Comparison of ENCODE assay signal across 8 cellular contexts in genomic region chr6:70371454-70372105, GRCh38. TPM values are rescaled to one million over a fixed set of nuclear protein-coding genes. Genes with fewer than 3 reads are reported as not detected.
DNase-seq lines count a peak whose midpoint lies in the region; ATAC-seq, FAIRE-seq and TF ChIP-seq lines count a peak whose summit lies in the region.

No MANE protein-coding gene starts in this region.

- no peaks in the 10 kb centered on the region for H3K23me2 ChIP-seq in H1 (ENCODE audit: low read depth, low read length)

- FAIRE-seq in H1 (lab: Jason Lieb, UNC), result no peak

- no peaks in the 10 kb centered on the region for H3F3A ChIP-seq in MM.1S (ENCODE audit: insufficient read depth, low read length)

- intact Hi-C loops in Panc1 (cut with micrococcal nuclease; ENCODE audit: unreplicated experiment), result loop anchor here (2.0 kb wide), 1 partner anchor 641 kb away; no protein-coding TSS in a partner anchor
- intact Hi-C loops in naive thymus-derived CD4-positive, alpha-beta T cell (cut with micrococcal nuclease), result loop anchor here (1.0 to 2.0 kb wide), 5 partner anchors 41 to 642 kb away; partner anchors contain the start of gene FAM135A (in 2 of the 2)

- H3K27ac ChIP-seq in MM.1S (ENCODE audit: low read length), result no peak overlapping the region
- H3K27ac ChIP-seq in Panc1 (ENCODE audit: low read length), result no peak overlapping the region
- H3K27ac ChIP-seq in H1 (ENCODE audit: low read depth, low read length), result no peak overlapping the region
- no peak overlapping the region for H3K27ac ChIP-seq in naive thymus-derived CD4-positive, alpha-beta T cell (ENCODE audit: low read depth, low read length)

- no peak overlapping the region for H3K18ac ChIP-seq in H1 (ENCODE audit: extremely low read depth, low read length)

- no peak overlapping the region for H2BK5ac ChIP-seq in H1 (ENCODE audit: low read depth, low read length)

- H2AFZ ChIP-seq in MM.1S (ENCODE audit: low read length) (no peak overlapping the region), H1 (ENCODE audit: low read length) (no peak overlapping the region)

- peaks cover 0 to 7% (median 0%) of the 10 kb centered on the region in 7 donors for H3K4me1 Mint-ChIP-seq in naive thymus-derived CD4-positive, alpha-beta T cell
- H3K4me1 Mint-ChIP-seq in activated CD8-positive, alpha-beta memory T cell treated with anti-CD3 and anti-CD28 coated beads, Interleukin-2, amount 10 ng/mL, durations not matched to agents 7 days and 5 days, result no peaks in the 10 kb centered on the region

- H3K9me2 ChIP-seq in MM.1S (replicated peaks; ENCODE audit: insufficient read depth, low read length), result no peaks in the 10 kb centered on the region

- no peak overlapping the region for H3K56ac ChIP-seq in H1 (replicated peaks; ENCODE audit: insufficient read length, low read depth, low read length)

- H3K4me3 Mint-ChIP-seq in naive thymus-derived CD4-positive, alpha-beta T cell, result no peak overlapping the region
- H3K4me3 Mint-ChIP-seq in activated CD8-positive, alpha-beta memory T cell treated with anti-CD3 and anti-CD28 coated beads, Interleukin-2, amount 10 ng/mL, durations not matched to agents 7 days and 5 days, result no peak overlapping the region

- CTCF ChIA-PET in Panc1 (lab: Charles Lee) (interaction anchor here (0.6 to 3.2 kb wide), 4 partner anchors 62 to 296 kb away, joined by 3 to 53 read pairs (median 4); partner anchors contain the start of gene SMAP1), H1 (lab: Charles Lee; ENCODE audit: partially characterized antibody) (interaction anchor here (0.6 to 10.5 kb wide), 26 partner anchors 8 to 642 kb away, joined by 3 to 228 read pairs (median 4); partner anchors contain the start of genes COL9A1 and FAM135A)
- CTCF ChIA-PET in naive thymus-derived CD4-positive, alpha-beta T cell (lab: Charles Lee), result interaction anchor here (1.1 to 2.5 kb wide), 3 partner anchors 8 to 12 kb away, joined by 3 to 6 read pairs (median 3); no protein-coding TSS in a partner anchor
- CTCF ChIA-PET in activated CD8-positive, alpha-beta memory T cell treated with anti-CD3 and anti-CD28 coated beads, Interleukin-2, amount 10 ng/mL, durations not matched to agents 7 days and 5 days (lab: Charles Lee), result interaction anchor here (0.6 to 6.5 kb wide), 7 partner anchors 9 to 151 kb away, joined by 3 to 64 read pairs (median 6); partner anchors contain the start of gene FAM135A

- no peak overlapping the region for H4K91ac ChIP-seq in H1 (replicated peaks; ENCODE audit: insufficient read length, low read length)

- H2BK15ac ChIP-seq in H1 (ENCODE audit: low read length), result no peak overlapping the region

- H3K36me3 ChIP-seq in MM.1S (replicated peaks; ENCODE audit: insufficient read depth, low read length) (no peaks in the 10 kb centered on the region), Panc1 (ENCODE audit: control insufficient read depth, insufficient read depth, low read length) (no peaks in the 10 kb centered on the region), H1 (ENCODE audit: control insufficient read depth in 2 of 4, insufficient read depth in 4 of 4, low read length in 3 of 4) (no peaks in the 10 kb centered on the region)
- H3K36me3 ChIP-seq in naive thymus-derived CD4-positive, alpha-beta T cell (ENCODE audit: control insufficient read depth in 2 of 3, insufficient read depth in 3 of 3, low read length in 3 of 3), result no peaks in the 10 kb centered on the region

- 16% methylated on average over 1 of the region's 1 CpG; no CpG with 5 or more reads in 1 of the 2 experiments for WGBS in H1 (ENCODE audit: extremely low coverage in 1 of 2, insufficient coverage in 1 of 2, insufficient read length in 1 of 2, insufficient replicate concordance in 2 of 2, low coverage in 1 of 2, low lambda C conversion rate in 2 of 2, missing lambda C conversion rate in 1 of 2), 2 experiments

- no peak overlapping the region for H2BK120ac ChIP-seq in H1 (replicated peaks; ENCODE audit: low read depth, low read length)

- H3K79me2 ChIP-seq in MM.1S (ENCODE audit: low read length), result no peaks in the 10 kb centered on the region
- H3K79me2 ChIP-seq in H1 (ENCODE audit: control insufficient read depth in 1 of 2, insufficient read depth in 2 of 2, low read length in 2 of 2), result no peaks in the 10 kb centered on the region

- peak; percentile 35 to 42 for TF ChIP-seq RAD21 in H1 (IDR thresholded peaks at IDR 0.05 in 1 of 2, conservative IDR thresholded peaks at IDR 0.05 in 1 of 2; ENCODE audit: low read depth in 2 of 2, low read length in 2 of 2)

- POLR2A ChIA-PET in Panc1 (lab: Charles Lee) (interaction anchor here (0.7 kb wide), 1 partner anchor 65 kb away, joined by 3 read pairs; no protein-coding TSS in a partner anchor), H1 (lab: Charles Lee; ENCODE audit: partially characterized antibody) (interaction anchor here (1.4 kb wide), 1 partner anchor 8 kb away, joined by 4 read pairs; no protein-coding TSS in a partner anchor)
- POLR2A ChIA-PET in naive thymus-derived CD4-positive, alpha-beta T cell (lab: Charles Lee), result interaction anchor here (0.8 kb wide), 1 partner anchor 196 kb away, joined by 3 read pairs; no protein-coding TSS in a partner anchor

- TF ChIP-seq POLR2A in H1 (IDR thresholded peaks at IDR 0.05; ENCODE audit: control extremely low read depth in 1 of 2, low read depth in 2 of 2, low read length in 2 of 2), result no peak

- no peak overlapping the region for H3K14ac ChIP-seq in H1 (ENCODE audit: insufficient read length)

- H3K4me2 ChIP-seq in MM.1S (ENCODE audit: low read depth, low read length) (no peak overlapping the region), H1 (ENCODE audit: insufficient read depth in 1 of 2, low read depth in 2 of 2, low read length in 2 of 2) (no peak overlapping the region)

- H3K27me3 ChIP-seq in MM.1S (replicated peaks; ENCODE audit: insufficient read depth, low read length), result peaks cover 27% of the 10 kb centered on the region
- peaks cover 11% of the 10 kb centered on the region; the same call in 1 of the 2 replicates for H3K27me3 ChIP-seq in Panc1 (ENCODE audit: control insufficient read depth, insufficient read depth, low read length)
- no peaks in the 10 kb centered on the region for H3K27me3 ChIP-seq in H1 (replicated peaks in 1 of 4; ENCODE audit: control insufficient read depth in 3 of 4, extremely low read depth in 1 of 4, insufficient read depth in 3 of 4, low read length in 3 of 4)
- H3K27me3 ChIP-seq in naive thymus-derived CD4-positive, alpha-beta T cell (ENCODE audit: control insufficient read depth in 2 of 2, insufficient read depth in 2 of 2, low read length in 2 of 2), result no peaks in the 10 kb centered on the region

- H3K79me1 ChIP-seq in H1 (ENCODE audit: low read depth, low read length), result no peaks in the 10 kb centered on the region

- H3K4me3 ChIP-seq in MM.1S (ENCODE audit: low read length), result no peak overlapping the region
- no peak overlapping the region for H3K4me3 ChIP-seq in Panc1 (ENCODE audit: low read depth in 2 of 2, low read length in 2 of 2)
- no peak overlapping the region for H3K4me3 ChIP-seq in H1 (ENCODE audit: extremely low read depth in 1 of 4, insufficient read depth in 2 of 4, low read depth in 3 of 4, low read length in 4 of 4)
- H3K4me3 ChIP-seq in naive thymus-derived CD4-positive, alpha-beta T cell (ENCODE audit: low read length), result no peak overlapping the region

- in situ Hi-C loops in Panc1 (cut with HindIII; ENCODE audit: low pct_unique_long_range_greater_than_20kb, low sequenced_read_pairs), result no loop called here

- peak; percentile 70 for TF ChIP-seq CTCF in MM.1S (IDR thresholded peaks at IDR 0.05; ENCODE audit: low read length)
- peak; percentile 77; the same call in 1 of the 2 replicates for TF ChIP-seq CTCF in Panc1 (IDR thresholded peaks at IDR 0.05)
- TF ChIP-seq CTCF in H1 (IDR thresholded peaks at IDR 0.05; ENCODE audit: control extremely low read depth in 1 of 3, insufficient read depth in 1 of 3, low read depth in 1 of 3, low read length in 3 of 3), result peak in 2 of 3 experiments; percentile 41 to 58; a peak in 2 of 4 replicates

- ATAC-seq in Panc1 (peak; percentile 64; the same call in 1 of the 2 replicates), GM19324 (IDR thresholded peaks at IDR 0.05; ENCODE audit: low FRiP score, unreplicated experiment) (no peak)
- ATAC-seq in naive thymus-derived CD4-positive, alpha-beta T cell, result peak; percentile 66
- ATAC-seq in activated CD8-positive, alpha-beta memory T cell treated with anti-CD3 and anti-CD28 coated beads, Interleukin-2, amount 10 ng/mL, durations not matched to agents 7 days and 5 days, result no peak

- H3K27me3 Mint-ChIP-seq in naive thymus-derived CD4-positive, alpha-beta T cell, result peaks cover 27 to 40% (median 31%) of the 10 kb centered on the region in 5 donors
- H3K27me3 Mint-ChIP-seq in activated CD8-positive, alpha-beta memory T cell treated with anti-CD3 and anti-CD28 coated beads, Interleukin-2, amount 10 ng/mL, durations not matched to agents 7 days and 5 days, result peaks cover 41% of the 10 kb centered on the region

- H3K4me1 ChIP-seq in MM.1S (ENCODE audit: low read length), result no peaks in the 10 kb centered on the region
- H3K4me1 ChIP-seq in Panc1 (ENCODE audit: control insufficient read depth, insufficient read depth, low read length), result no peaks in the 10 kb centered on the region
- no peaks in the 10 kb centered on the region for H3K4me1 ChIP-seq in H1 (replicated peaks in 1 of 4; ENCODE audit: control insufficient read depth in 3 of 4, insufficient read depth in 4 of 4, low read length in 3 of 4)
- H3K4me1 ChIP-seq in naive thymus-derived CD4-positive, alpha-beta T cell (ENCODE audit: control insufficient read depth in 2 of 2, insufficient read depth in 2 of 2, low read length in 2 of 2), result no peaks in the 10 kb centered on the region

- H3K27ac Mint-ChIP-seq in naive thymus-derived CD4-positive, alpha-beta T cell, result no peak overlapping the region
- H3K27ac Mint-ChIP-seq in activated CD8-positive, alpha-beta memory T cell treated with anti-CD3 and anti-CD28 coated beads, Interleukin-2, amount 10 ng/mL, durations not matched to agents 7 days and 5 days, result no peak overlapping the region

- H3K9me3 Mint-ChIP-seq in naive thymus-derived CD4-positive, alpha-beta T cell, result peaks cover 0 to 3% (median 0%) of the 10 kb centered on the region in 11 donors
- no peaks in the 10 kb centered on the region for H3K9me3 Mint-ChIP-seq in activated CD8-positive, alpha-beta memory T cell treated with anti-CD3 and anti-CD28 coated beads, Interleukin-2, amount 10 ng/mL, durations not matched to agents 7 days and 5 days (ENCODE audit: low read depth)

- no peak overlapping the region for H4K8ac ChIP-seq in H1 (ENCODE audit: extremely low read depth, insufficient read depth, low read length)

- H3K9me3 ChIP-seq in MM.1S (replicated peaks; ENCODE audit: insufficient read depth, low read length) (no peaks in the 10 kb centered on the region), Panc1 (ENCODE audit: control insufficient read depth, insufficient read depth, low read depth, low read length) (no peaks in the 10 kb centered on the region), H1 (ENCODE audit: insufficient read depth in 2 of 2, low read depth in 1 of 2, low read length in 1 of 2) (no peaks in the 10 kb centered on the region)
- no peaks in the 10 kb centered on the region for H3K9me3 ChIP-seq in naive thymus-derived CD4-positive, alpha-beta T cell (ENCODE audit: control insufficient read depth in 2 of 3, low read length in 3 of 3)

- no peak overlapping the region for H2BK12ac ChIP-seq in H1 (ENCODE audit: low read depth, low read length)

- no peak overlapping the region for H3K4ac ChIP-seq in H1 (replicated peaks; ENCODE audit: insufficient read length, low read depth, low read length)

- H3K23ac ChIP-seq in H1 (ENCODE audit: insufficient read length), result no peak overlapping the region

- H2BK20ac ChIP-seq in H1 (ENCODE audit: low read length), result no peak overlapping the region

- no peak overlapping the region for H3K9ac ChIP-seq in MM.1S (ENCODE audit: low read length)
- no peak overlapping the region for H3K9ac ChIP-seq in H1 (replicated peaks in 1 of 4; ENCODE audit: extremely low read depth in 1 of 4, low read depth in 3 of 4, low read length in 3 of 4)

- no peak overlapping the region for H2AK5ac ChIP-seq in H1 (ENCODE audit: low read depth, low read length)

- no peak overlapping the region for H4K5ac ChIP-seq in H1 (ENCODE audit: insufficient read length, low read depth, low read length)

- DNase-seq in CD1c-positive myeloid dendritic cell (ENCODE audit: extremely low spot score) (peak; percentile 83), GM19240 (ENCODE audit: insufficient read length, low spot score) (peak; percentile 7), MM.1S (peak; percentile 68), Panc1 (ENCODE audit: low read depth, low spot score) (peak; percentile 39), H1 (ENCODE audit: low read depth in 1 of 2, low spot score in 2 of 2) (no peak)
- DNase-seq in naive thymus-derived CD4-positive, alpha-beta T cell, result peak in 7 of 9 donors; percentile 13 to 65 (median 45)
- DNase-seq in activated CD8-positive, alpha-beta memory T cell treated with anti-CD3 and anti-CD28 coated beads, Interleukin-2, amount 10 ng/mL, durations not matched to agents 7 days and 5 days, result no peak

- H4K20me1 ChIP-seq in MM.1S (ENCODE audit: insufficient read depth, low read length), result no peaks in the 10 kb centered on the region
- H4K20me1 ChIP-seq in H1 (replicated peaks in 1 of 2; ENCODE audit: control insufficient read depth in 1 of 2, insufficient read depth in 2 of 2, low read length in 2 of 2), result no peaks in the 10 kb centered on the region

- H3K36me3 Mint-ChIP-seq in naive thymus-derived CD4-positive, alpha-beta T cell, result peaks cover 0 to 4% (median 0%) of the 10 kb centered on the region in 5 donors
- H3K36me3 Mint-ChIP-seq in activated CD8-positive, alpha-beta memory T cell treated with anti-CD3 and anti-CD28 coated beads, Interleukin-2, amount 10 ng/mL, durations not matched to agents 7 days and 5 days, result no peaks in the 10 kb centered on the region

- BruUV-seq in Panc1 (replicated peaks; lab: Mats Ljungman, UMichigan), result no TSS peak

- no peak for TF ChIP-seq EP300 in H1 (IDR thresholded peaks at IDR 0.05; ENCODE audit: borderline replicate concordance in 1 of 2, low read depth in 2 of 2, low read length in 2 of 2)

RNA-seq across cellular contexts. Expression of gene FAM135A, which starts 41.7 kb away (rescaled TPM):
- 31.5 TPM for total RNA-seq in Panc1 (2021; ENCODE audit: unreplicated experiment)
- polyA plus RNA-seq in Panc1 (2012; ENCODE audit: insufficient read length), result 12.2 TPM
- total RNA-seq in H1 (2021; fragmentation: NEBNext Ultra II Directional; extraction: Animal tissue kit (Norgen Biotek cat#: 25700)), result 34.7 and 35.7 TPM in 2 replicates
- polyA plus RNA-seq in H1 (2011; rRNA removed), result 12.3 and 17.4 TPM in 2 replicates
- polyA plus RNA-seq in H1 (2011; cell fraction: cytosol; rRNA removed), result 21.0 TPM
- 14.7 TPM for polyA plus RNA-seq in H1 (2011; cell fraction: nucleus; rRNA removed)
- 11.1 to 20.8 TPM (median 13.6 TPM) in 4 replicates for polyA plus RNA-seq in H1 (2012, experiment 1 of 2)
- 1.5 TPM for polyA plus RNA-seq in H1 (2012, experiment 2 of 2)
- polyA plus RNA-seq in H1 (2013, experiment 1 of 2), result 15.6 TPM
- 14.8 TPM for polyA plus RNA-seq in H1 (2013, experiment 2 of 2)
- polyA minus RNA-seq in H1 (2011; rRNA and poly(A)+ RNA removed), result 55.0 and 85.7 TPM in 2 replicates
- polyA minus RNA-seq in H1 (2011; cell fraction: cytosol; rRNA and poly(A)+ RNA removed), result 36.3 TPM
- 154 TPM for polyA minus RNA-seq in H1 (2011; cell fraction: nucleus; rRNA and poly(A)+ RNA removed)
- 10 to 100 TPM in 3 of 5 experiments, 1 to 10 TPM in 2; 6.8 to 15.4 (median 12.3) TPM for total RNA-seq in naive thymus-derived CD4-positive, alpha-beta T cell
- 1 to 10 TPM; 2.8 to 3.3 TPM for polyA plus RNA-seq in naive thymus-derived CD4-positive, alpha-beta T cell
- total RNA-seq in activated CD8-positive, alpha-beta memory T cell treated with anti-CD3 and anti-CD28 coated beads, Interleukin-2, amount 10 ng/mL, durations not matched to agents 7 days and 5 days, result 10 to 100 TPM in 1 of 2 experiments, 1 to 10 TPM in 1; 9.7 to 10.2 TPM

Comparison
In these comparisons a context has a peak if more than half of its experiments do, and no peak if none do; other contexts are left out.
1. DNase-seq: peak in CD1c-positive myeloid dendritic cell (single experiment), GM19240 (single experiment), MM.1S (single experiment), Panc1 (single experiment) and naive thymus-derived CD4-positive, alpha-beta T cell (7 of 9); none in H1 (0 of 2) and activated CD8-positive, alpha-beta memory T cell treated with anti-CD3 and anti-CD28 coated beads, Interleukin-2, amount 10 ng/mL, durations not matched to agents 7 days and 5 days (single experiment).
2. ATAC-seq: peak in Panc1 (single experiment) and naive thymus-derived CD4-positive, alpha-beta T cell (single experiment); none in activated CD8-positive, alpha-beta memory T cell treated with anti-CD3 and anti-CD28 coated beads, Interleukin-2, amount 10 ng/mL, durations not matched to agents 7 days and 5 days (single experiment) and GM19324 (single experiment).
3. Peak in every context shown above with its lines, with median percentiles within 50 percentile points of each other: CTCF ChIP-seq.